1 cellular context compared by ENCODE assay signal in the genomic region with DNA sequence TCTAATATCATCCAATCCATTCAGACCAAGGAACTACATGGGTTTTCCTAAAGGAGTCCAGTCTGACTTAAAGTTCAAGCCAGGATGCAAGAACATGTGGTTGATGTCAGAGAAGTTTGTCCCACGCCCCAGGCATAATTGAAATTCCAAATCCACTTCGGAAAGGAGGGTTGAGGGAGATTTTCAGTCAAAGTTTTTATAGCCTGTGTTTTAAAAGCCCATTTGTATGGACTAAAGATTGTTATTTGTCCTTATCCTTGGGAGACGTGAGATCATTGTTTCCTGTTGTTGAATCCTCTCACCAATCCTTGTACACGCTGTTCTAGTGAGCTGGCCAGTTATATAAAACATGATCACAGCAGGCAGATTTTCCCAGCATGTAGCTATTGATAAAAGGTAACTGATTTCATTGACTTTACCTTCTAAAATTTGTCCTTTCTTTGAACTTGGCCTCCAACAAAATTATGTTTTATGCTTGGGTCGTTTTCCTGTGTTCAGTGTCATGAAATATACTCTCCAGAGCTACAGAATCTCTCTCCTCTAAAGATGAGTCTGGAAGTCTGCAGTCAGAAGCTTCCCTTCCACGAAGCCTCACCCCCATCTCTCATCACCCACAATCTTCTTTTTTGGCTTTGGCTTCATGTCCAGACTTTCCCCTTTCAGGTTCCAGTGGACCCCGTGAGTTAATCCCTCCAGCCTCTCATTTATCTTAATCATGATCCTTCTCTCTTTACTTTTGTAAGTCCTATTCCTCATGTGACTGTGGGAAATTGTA.
TF ChIP-seq lines count a peak whose summit lies in the region.

No MANE protein-coding gene starts in this region.

TF ChIP-seq in GM23338, 12 proteins besides CTCF, POLR2A, EP300 and RAD21 (continued from another document):
- TF ChIP-seq ZNF462 (CRISPR knock-in tag; IDR thresholded peaks at IDR 0.05), result no peak
TF ChIP-seq in GM23338: peak in this region for 0.
